ENCODE assay signal across 14 cellular contexts in the genomic region with DNA sequence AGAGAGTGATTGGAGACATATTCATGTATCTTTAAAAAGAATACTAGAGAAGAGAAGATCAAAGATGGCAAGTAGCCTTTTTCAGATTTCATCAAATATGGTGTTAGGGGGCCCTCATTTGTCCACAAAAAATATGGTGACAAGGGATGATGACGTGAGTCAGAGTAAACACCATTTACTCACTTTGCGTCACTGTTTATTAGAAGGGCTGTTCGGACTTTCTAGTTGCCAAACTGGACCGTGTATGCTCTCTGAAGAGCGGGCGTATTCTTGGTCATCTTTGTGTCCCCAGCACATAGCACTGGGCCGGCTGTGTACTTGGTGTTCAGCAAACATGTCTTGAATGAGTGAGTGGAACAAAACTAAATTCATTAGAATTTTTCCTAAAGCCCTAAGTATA. TPM values are rescaled to one million over a fixed set of nuclear protein-coding genes. Genes with fewer than 3 reads are reported as not detected.
DNase-seq lines count a peak whose midpoint lies in the region; ATAC-seq and TF ChIP-seq lines count a peak whose summit lies in the region.
"Had no signal": no experiment of that assay in that cellular context is flagged by ENCODE, and none has a peak within 500 bp of the region (broad histone marks: within the 10 kb centered on the region; RNA-seq: fewer than 3 reads in every experiment).

No MANE protein-coding gene starts in this region.

- no peaks in the 10 kb centered on the region for H3K9me3 ChIP-seq in Panc1 (ENCODE audit: control insufficient read depth, insufficient read depth, low read depth, low read length)
- no peaks in the 10 kb centered on the region for H3K9me3 ChIP-seq in esophagus muscularis mucosa
- H3K9me3 ChIP-seq in testis, result no peaks in the 10 kb centered on the region
- H3K9me3 ChIP-seq: ovary had no signal

- peak overlapping the region; percentile 5 for H3K4me3 Mint-ChIP-seq in activated naive CD4-positive, alpha-beta T cell treated with anti-CD3 and anti-CD28 coated beads for 36 hours
- H3K4me3 Mint-ChIP-seq: immature natural killer cell had no signal

- no peak for TF ChIP-seq POLR2A in esophagus muscularis mucosa (IDR thresholded peaks at IDR 0.05; ENCODE audit: low read depth)
- no peak for TF ChIP-seq POLR2A in testis (IDR thresholded peaks at IDR 0.05)

- H3K4me1 ChIP-seq in Panc1 (ENCODE audit: control insufficient read depth, insufficient read depth, low read length) (peaks cover 14% of the 10 kb centered on the region), esophagus muscularis mucosa (peaks cover 0 to 24% (median 16%) of the 10 kb centered on the region in 4 donors), testis (peaks cover 33% of the 10 kb centered on the region)

- H3K9me3 Mint-ChIP-seq in activated naive CD4-positive, alpha-beta T cell treated with anti-CD3 and anti-CD28 coated beads for 36 hours, result no peaks in the 10 kb centered on the region
- H3K9me3 Mint-ChIP-seq: immature natural killer cell had no signal

- POLR2A ChIA-PET in Panc1 (lab: Charles Lee), result no interaction called here

- H3K4me3 ChIP-seq in Panc1 (ENCODE audit: low read depth in 2 of 2, low read length in 2 of 2), result no peak overlapping the region
- no peak overlapping the region for H3K4me3 ChIP-seq in esophagus muscularis mucosa
- no peak overlapping the region for H3K4me3 ChIP-seq in testis
- H3K4me3 ChIP-seq: ovary had no signal

- CTCF ChIA-PET in activated naive CD4-positive, alpha-beta T cell treated with anti-CD3 and anti-CD28 coated beads for 36 hours (lab: Charles Lee), result no interaction called here
- CTCF ChIA-PET in Panc1 (lab: Charles Lee), result no interaction called here

- H3K4me1 Mint-ChIP-seq in activated naive CD4-positive, alpha-beta T cell treated with anti-CD3 and anti-CD28 coated beads for 36 hours (ENCODE audit: low read depth), result peaks cover 82% of the 10 kb centered on the region

- TF ChIP-seq CTCF in Panc1 (IDR thresholded peaks at IDR 0.05) (no peak), esophagus muscularis mucosa (IDR thresholded peaks at IDR 0.05) (no peak), testis (IDR thresholded peaks at IDR 0.05) (no peak)

- in situ Hi-C loops in Panc1 (cut with HindIII; ENCODE audit: low pct_unique_long_range_greater_than_20kb, low sequenced_read_pairs), result no loop called here

- no peak for ATAC-seq in Panc1
- no peak for ATAC-seq in GM19467 (IDR thresholded peaks at IDR 0.05; ENCODE audit: unreplicated experiment)
- ATAC-seq: SK-N-SH treated with all-trans-retinoic acid at 6 μM for 48 hours had no signal

- H3K27ac ChIP-seq in Panc1 (ENCODE audit: low read length), result peak overlapping the region; percentile 11; the same call in 1 of the 2 replicates
- no peak overlapping the region for H3K27ac ChIP-seq in esophagus muscularis mucosa (replicated peaks in 1 of 4)
- peak overlapping the region; percentile 37 to 60 for H3K27ac ChIP-seq in testis
- H3K27ac ChIP-seq: ovary had no signal

- TF ChIP-seq EP300 in esophagus muscularis mucosa (IDR thresholded peaks at IDR 0.05), result no peak

- no TSS peak for BruUV-seq in Panc1 (replicated peaks; lab: Mats Ljungman, UMichigan)

- H3K27me3 ChIP-seq in Panc1 (ENCODE audit: control insufficient read depth, insufficient read depth, low read length) (no peaks in the 10 kb centered on the region), esophagus muscularis mucosa (no peaks in the 10 kb centered on the region), testis (no peaks in the 10 kb centered on the region)
- H3K27me3 ChIP-seq: ovary had no signal

- H3K36me3 ChIP-seq in Panc1 (ENCODE audit: control insufficient read depth, insufficient read depth, low read length), result no peaks in the 10 kb centered on the region
- no peaks in the 10 kb centered on the region for H3K36me3 ChIP-seq in esophagus muscularis mucosa
- no peaks in the 10 kb centered on the region for H3K36me3 ChIP-seq in testis (ENCODE audit: low read depth, missing control alignments)
- H3K36me3 ChIP-seq: ovary had no signal

- no peak for DNase-seq in activated naive CD4-positive, alpha-beta T cell treated with anti-CD3 and anti-CD28 coated beads for 36 hours
- no peak for DNase-seq in activated naive CD4-positive, alpha-beta T cell (lab: John Stamatoyannopoulos, UW)
- no peak for DNase-seq in Panc1 (ENCODE audit: low read depth, low spot score)
- DNase-seq in esophagus muscularis mucosa (ENCODE audit: extremely low spot score), result peak; percentile 66
- no peak for DNase-seq in testis
- no peak for DNase-seq in A172 (ENCODE audit: low spot score)
- no peak for DNase-seq in middle frontal gyrus (ENCODE audit: extremely low spot score, low spot score)
- DNase-seq: DMS79; effector CD8-positive, alpha-beta T cell; immature natural killer cell; midbrain; ovary had no signal

- H3K36me3 Mint-ChIP-seq in activated naive CD4-positive, alpha-beta T cell treated with anti-CD3 and anti-CD28 coated beads for 36 hours (ENCODE audit: low read depth), result no peaks in the 10 kb centered on the region
- H3K36me3 Mint-ChIP-seq: immature natural killer cell had no signal

- WGBS in esophagus muscularis mucosa, result 93% methylated on average over 7 of the region's 7 CpGs
- 88 to 94% methylated on average over 7 of the region's 7 CpGs for WGBS in testis, 2 donors

- peak overlapping the region; percentile 72 for H3K27ac Mint-ChIP-seq in activated naive CD4-positive, alpha-beta T cell treated with anti-CD3 and anti-CD28 coated beads for 36 hours

- no peaks in the 10 kb centered on the region for H3K27me3 Mint-ChIP-seq in activated naive CD4-positive, alpha-beta T cell treated with anti-CD3 and anti-CD28 coated beads for 36 hours (ENCODE audit: low read depth)

- intact Hi-C loops in activated naive CD4-positive, alpha-beta T cell treated with anti-CD3 and anti-CD28 coated beads for 36 hours (cut with micrococcal nuclease), result loop anchor here (5.0 kb wide), 1 partner anchor 225 kb away; no protein-coding TSS in a partner anchor
- intact Hi-C loops in Panc1 (cut with micrococcal nuclease; ENCODE audit: unreplicated experiment) (no loop called here), esophagus muscularis mucosa (cut with DNase I) (no loop called here), testis (cut with DNase I; ENCODE audit: low total_unique reads) (no loop called here)

RNA-seq across cellular contexts. Expression of gene TTC39C, which starts 37.5 kb away (rescaled TPM):
- total RNA-seq in activated naive CD4-positive, alpha-beta T cell treated with anti-CD3 and anti-CD28 coated beads for 36 hours, result 10 to 100 TPM; 39.9 to 44.2 TPM
- total RNA-seq in Panc1 (2021; ENCODE audit: unreplicated experiment) (14.8 TPM), esophagus muscularis mucosa (10 to 100 TPM; 32.3 to 45.4 (median 34.8) TPM), testis (10 to 100 TPM; 57.7 to 68.3 TPM)
- polyA plus RNA-seq in Panc1 (2012; ENCODE audit: insufficient read length), result 2.6 TPM
- 70.4 TPM for polyA plus RNA-seq in testis (ENCODE audit: insufficient read depth, low read depth, low replicate concordance)
- total RNA-seq in A172 (2014; rRNA removed; shearing (Covaris generic)), result 17.8 and 21.8 TPM in 2 replicates

Comparison
In these comparisons a context has a peak if more than half of its experiments do, and no peak if none do; other contexts are left out.
1. H3K27ac ChIP-seq: peak in Panc1 (single experiment) and testis (2 of 2); none in esophagus muscularis mucosa (0 of 4).